Comparison of ENCODE assay signal across 1 cellular context in genomic region chr17:81083125-81083765, GRCh38.
TF ChIP-seq lines count a peak whose summit lies in the region.

No MANE protein-coding gene starts in this region.

TF ChIP-seq in HepG2, 621 proteins besides CTCF, POLR2A, EP300 and RAD21 (continued from another document and continues in another):
- no peak; the same call in 1 of the 2 replicates for TF ChIP-seq ZNF280D (CRISPR knock-in tag; IDR thresholded peaks at IDR 0.05)
- peak; percentile 98 for TF ChIP-seq DNMT3B (CRISPR knock-in tag; conservative IDR thresholded peaks at IDR 0.05)
- peak; percentile 89 for TF ChIP-seq TEAD3 (CRISPR knock-in tag; optimal IDR thresholded peaks at IDR 0.05; ENCODE audit: borderline replicate concordance)
- TF ChIP-seq ZFP62 (CRISPR knock-in tag; IDR thresholded peaks at IDR 0.05), result no peak
- peak; percentile 82 for TF ChIP-seq ATF2 (CRISPR knock-in tag; IDR thresholded peaks at IDR 0.05)
- no peak for TF ChIP-seq ZNF672 (CRISPR knock-in tag; IDR thresholded peaks at IDR 0.05)
- TF ChIP-seq HNF1A (IDR thresholded peaks at IDR 0.05; ENCODE audit: low read depth), result peak; percentile 30; the same call in 1 of the 2 replicates
- TF ChIP-seq HNF1A (CRISPR knock-in tag; IDR thresholded peaks at IDR 0.05; ENCODE audit: borderline replicate concordance), result peak; percentile 86; the same call in 1 of the 2 replicates
- peak; percentile 94 for TF ChIP-seq ZNF616 (CRISPR knock-in tag; IDR thresholded peaks at IDR 0.05; ENCODE audit: low read depth)
- TF ChIP-seq CHCHD3 (CRISPR knock-in tag; IDR thresholded peaks at IDR 0.05), result no peak
- TF ChIP-seq LCORL (IDR thresholded peaks at IDR 0.05), result no peak
- peak; percentile 78 for TF ChIP-seq LCORL (CRISPR knock-in tag; IDR thresholded peaks at IDR 0.05)
- peak; percentile 80; the same call in 1 of the 2 replicates for TF ChIP-seq ZNF367 (CRISPR knock-in tag; IDR thresholded peaks at IDR 0.05; ENCODE audit: borderline replicate concordance)
- peak; percentile 41; the same call in 1 of the 2 replicates for TF ChIP-seq ZNF770 (CRISPR knock-in tag; IDR thresholded peaks at IDR 0.05)
- TF ChIP-seq ZBTB40 (IDR thresholded peaks at IDR 0.05), result no peak
- TF ChIP-seq ZBTB40 (CRISPR knock-in tag; IDR thresholded peaks at IDR 0.05), result peak; percentile 81; the same call in 1 of the 2 replicates
- TF ChIP-seq ZBTB42 (CRISPR knock-in tag; IDR thresholded peaks at IDR 0.05), result peak; percentile 48
- peak; percentile 97; the same call in 1 of the 2 replicates for TF ChIP-seq ZNF704 (CRISPR knock-in tag; IDR thresholded peaks at IDR 0.05; ENCODE audit: borderline replicate concordance)
- TF ChIP-seq PRDM4 (CRISPR knock-in tag; IDR thresholded peaks at IDR 0.05; ENCODE audit: borderline replicate concordance), result no peak
- peak; percentile 66; the same call in 1 of the 2 replicates for TF ChIP-seq SP140L (CRISPR knock-in tag; IDR thresholded peaks at IDR 0.05; ENCODE audit: borderline replicate concordance)
- TF ChIP-seq MEIS1 (CRISPR knock-in tag; IDR thresholded peaks at IDR 0.05; ENCODE audit: borderline replicate concordance), result peak; percentile 92; the same call in 1 of the 2 replicates
- peak; percentile 88; the same call in 1 of the 2 replicates for TF ChIP-seq TEAD2 (CRISPR knock-in tag; IDR thresholded peaks at IDR 0.05)
- no peak for TF ChIP-seq NFIC (IDR thresholded peaks at IDR 0.05; ENCODE audit: low read length)
- TF ChIP-seq HMG20B (CRISPR knock-in tag; conservative IDR thresholded peaks at IDR 0.05), result peak; percentile 54; the same call in 1 of the 2 replicates
- no peak for TF ChIP-seq ZNF678 (CRISPR knock-in tag; IDR thresholded peaks at IDR 0.05)
- TF ChIP-seq ZNF800 (CRISPR knock-in tag; IDR thresholded peaks at IDR 0.05), result peak; percentile 97
